8 cellular contexts compared by ENCODE assay signal in genomic region chr5:33435893-33436490, GRCh38. TPM values are rescaled to one million over a fixed set of nuclear protein-coding genes. Genes with fewer than 3 reads are reported as not detected.
DNase-seq lines count a peak whose midpoint lies in the region; ATAC-seq and TF ChIP-seq lines count a peak whose summit lies in the region.
"Not testable (repeated sequence)": the region's sequence is repeated elsewhere in the genome, so short reads cannot be mapped to it uniquely, and the experiment has no call there.

No MANE protein-coding gene starts in this region.

- H3K27ac Mint-ChIP-seq in naive thymus-derived CD8-positive, alpha-beta T cell, result peak overlapping the region in 3 of 10 donors; percentile 1 to 49 (median 22)
- H3K27ac Mint-ChIP-seq in stimulated activated naive CD8-positive, alpha-beta T cell treated with anti-CD3 and anti-CD28 coated beads, Interleukin-15, amount 100 ng/mL, for 72 hours, result not testable (repeated sequence)

- H3K4me3 Mint-ChIP-seq in naive thymus-derived CD8-positive, alpha-beta T cell; stimulated activated naive CD8-positive, alpha-beta T cell treated with anti-CD3 and anti-CD28 coated beads, Interleukin-15, amount 100 ng/mL, for 72 hours: not testable (repeated sequence)

- peak overlapping the region; percentile 39; the same call in 1 of the 2 replicates for H3K4me2 ChIP-seq in PC-3 (ENCODE audit: low read length)

- H3K4me1 Mint-ChIP-seq in naive thymus-derived CD8-positive, alpha-beta T cell, result peaks cover 0 to 14% (median 10%) of the 10 kb centered on the region in 4 donors
- not testable (repeated sequence) for H3K4me1 Mint-ChIP-seq in stimulated activated naive CD8-positive, alpha-beta T cell treated with anti-CD3 and anti-CD28 coated beads, Interleukin-15, amount 100 ng/mL, for 72 hours

- not testable (repeated sequence) for H3K9me2 ChIP-seq in PC-3 (replicated peaks; ENCODE audit: low read length)

- BruUV-seq in PC-3 (replicated peaks; lab: Mats Ljungman, UMichigan), result not testable (repeated sequence)

- POLR2A ChIA-PET in PC-3 (lab: Charles Lee; ENCODE audit: unreplicated experiment); naive thymus-derived CD8-positive, alpha-beta T cell (lab: Charles Lee): not testable (repeated sequence)

- not testable (repeated sequence) for H3K4me1 ChIP-seq in PC-3 (ENCODE audit: insufficient read depth, low read length)

- not testable (repeated sequence) for H3K9me3 Mint-ChIP-seq in naive thymus-derived CD8-positive, alpha-beta T cell; stimulated activated naive CD8-positive, alpha-beta T cell treated with anti-CD3 and anti-CD28 coated beads, Interleukin-15, amount 100 ng/mL, for 72 hours

- not testable (repeated sequence) for H3K36me3 ChIP-seq in H7 (replicated peaks; ENCODE audit: control insufficient read depth, insufficient read depth, low read length); PC-3 (ENCODE audit: low read depth, low read length)

- H2AFZ ChIP-seq in PC-3 (ENCODE audit: low read length), result 0 out of 2 replicates have a peak overlapping the region, but pooled peaks have one; percentile 44

- not testable (repeated sequence) for H3K9ac ChIP-seq in PC-3 (ENCODE audit: low read length)

- not testable (repeated sequence) for H3K4me3 ChIP-seq in H7 (ENCODE audit: insufficient read depth, low read depth, low read length); PC-3 (ENCODE audit: low read length)

- peaks cover 14% of the 10 kb centered on the region for H3K79me2 ChIP-seq in PC-3 (ENCODE audit: low read length)

- H3K27ac ChIP-seq in PC-3 (ENCODE audit: low read length), result not testable (repeated sequence)

- H3K36me3 Mint-ChIP-seq in naive thymus-derived CD8-positive, alpha-beta T cell, result not testable (repeated sequence)

- peak; percentile 78 for TF ChIP-seq CTCF in PC-3 (conservative IDR thresholded peaks at IDR 0.05; ENCODE audit: low read depth, low read length)

- H4K20me1 ChIP-seq in PC-3 (ENCODE audit: low read length), result not testable (repeated sequence)

- not testable (repeated sequence) for H3F3A ChIP-seq in PC-3 (ENCODE audit: low read length, unreplicated experiment)

- H3K9me3 ChIP-seq in PC-3 (ENCODE audit: low read length), result not testable (repeated sequence)

- H3K27me3 Mint-ChIP-seq in naive thymus-derived CD8-positive, alpha-beta T cell; stimulated activated naive CD8-positive, alpha-beta T cell treated with anti-CD3 and anti-CD28 coated beads, Interleukin-15, amount 100 ng/mL, for 72 hours: not testable (repeated sequence)

- DNase-seq in GDM1 (lab: John Stamatoyannopoulos, UW), result peak; percentile 51
- peak; percentile 64 for DNase-seq in H7
- DNase-seq in Kasumi-1 (lab: John Stamatoyannopoulos, UW), result peak; percentile 87 to 94
- peak; percentile 88 for DNase-seq in PC-3
- peak; percentile 56 for DNase-seq in activated T-cell treated with anti-CD3 and anti-CD28 coated beads for 4 hours
- peak; percentile 32 to 79 (median 59) for DNase-seq in naive thymus-derived CD8-positive, alpha-beta T cell
- DNase-seq in stimulated activated naive CD8-positive, alpha-beta T cell treated with anti-CD3 and anti-CD28 coated beads, Interleukin-15, amount 100 ng/mL, for 72 hours, result peak; percentile 45 to 67

- H3K27me3 ChIP-seq in H7 (ENCODE audit: control insufficient read depth, insufficient read depth, low read length); PC-3 (ENCODE audit: low read length): not testable (repeated sequence)

- CTCF ChIA-PET in PC-3 (lab: Charles Lee), result interaction anchor here (0.5 to 1.4 kb wide), 9 partner anchors 20 to 1580 kb away, joined by 3 to 17 read pairs (median 3); no protein-coding TSS in a partner anchor

- intact Hi-C loops in PC-3 (cut with micrococcal nuclease), result loop anchor here (1.0 kb wide), 2 partner anchors 498 to 533 kb away; no protein-coding TSS in a partner anchor

- ATAC-seq in PC-3, result peak; percentile 48
- ATAC-seq in esophagus mucosa, result peak; percentile 51
- peak; percentile 34 to 46 for ATAC-seq in naive thymus-derived CD8-positive, alpha-beta T cell
- ATAC-seq in stimulated activated naive CD8-positive, alpha-beta T cell treated with anti-CD3 and anti-CD28 coated beads, Interleukin-15, amount 100 ng/mL, for 72 hours, result peak; percentile 49

RNA-seq across cellular contexts. Expression of gene TARS1, which starts 4.8 kb away (rescaled TPM):
- total RNA-seq in H7 (2014; rRNA removed; shearing (Covaris generic)), result 250 and 314 TPM in 2 replicates
- total RNA-seq in PC-3 (2014; rRNA removed) (184 and 221 TPM in 2 replicates), esophagus mucosa (166 TPM)
- 100 to 1,000 TPM; 168 to 189 TPM for total RNA-seq in naive thymus-derived CD8-positive, alpha-beta T cell
- 10 to 100 TPM; 50.1 to 58.0 (median 55.6) TPM for polyA plus RNA-seq in naive thymus-derived CD8-positive, alpha-beta T cell
